30 cellular contexts compared by ENCODE assay signal in genomic region chr18:76569644-76570415, GRCh38.
"Had no signal": no experiment of that assay in that cellular context is flagged by ENCODE, and none has a peak within 500 bp of the region (broad histone marks: within the 10 kb centered on the region; RNA-seq: fewer than 3 reads in every experiment).

No MANE protein-coding gene starts in this region.

- H3K27ac ChIP-seq: epithelial cell of prostate, esophagus squamous epithelium, suprapubic skin, tibial artery, upper lobe of right lung had no signal

- H3K36me3 ChIP-seq: esophagus squamous epithelium, spleen, suprapubic skin, tibial artery, upper lobe of right lung had no signal

- H3K27me3 ChIP-seq: esophagus squamous epithelium, suprapubic skin, tibial artery, upper lobe of right lung had no signal

- H3K4me1 ChIP-seq: upper lobe of right lung had no signal

- H3K36me3 Mint-ChIP-seq: activated CD8-positive, alpha-beta memory T cell treated with anti-CD3 and anti-CD28 coated beads, Interleukin-2, amount 10 ng/mL, durations not matched to agents 7 days and 5 days; activated naive CD4-positive, alpha-beta T cell treated with anti-CD3 and anti-CD28 coated beads, Interleukin-2, amount 50 U/mL, for 24 hours had no signal

- H3K4me1 Mint-ChIP-seq: activated CD4-positive, alpha-beta T cell treated with anti-CD3 and anti-CD28 coated beads, Interleukin-2, amount 10 ng/mL, durations not matched to agents 7 days and 5 days; activated CD8-positive, alpha-beta memory T cell treated with anti-CD3 and anti-CD28 coated beads, Interleukin-2, amount 10 ng/mL, durations not matched to agents 7 days and 5 days; activated naive CD4-positive, alpha-beta T cell treated with anti-CD3 and anti-CD28 coated beads, Interleukin-2, amount 50 U/mL, for 24 hours had no signal

- H3K27ac Mint-ChIP-seq: activated CD4-positive, alpha-beta T cell treated with anti-CD3 and anti-CD28 coated beads, Interleukin-2, amount 10 ng/mL, durations not matched to agents 7 days and 5 days; activated CD8-positive, alpha-beta memory T cell treated with anti-CD3 and anti-CD28 coated beads, Interleukin-2, amount 10 ng/mL, durations not matched to agents 7 days and 5 days; activated CD8-positive, alpha-beta T cell treated with anti-CD3 and anti-CD28 coated beads for 36 hours; activated naive CD4-positive, alpha-beta T cell treated with anti-CD3 and anti-CD28 coated beads, Interleukin-2, amount 50 U/mL, for 24 hours; activated naive CD8-positive, alpha-beta T cell treated with anti-CD3 and anti-CD28 coated beads, Interleukin-2, amount 50 U/mL, for 24 hours; activated T-helper 2 cell treated with anti-CD3 and anti-CD28 coated beads, Interferon-gamma antibody, Interleukin-2, Interleukin-4, amounts not matched to agents 10 μg/mL and 5 μg/mL and 100 μg/mL, durations not matched to agents 14 hours and 24 hours and 36 hours; nephron; T-helper 17 cell had no signal

- FAIRE-seq: colon, endometrium, islet of Langerhans had no signal

- H3K9me3 Mint-ChIP-seq: activated CD4-positive, alpha-beta T cell treated with anti-CD3 and anti-CD28 coated beads, Interleukin-2, amount 10 ng/mL, durations not matched to agents 7 days and 5 days; activated CD8-positive, alpha-beta T cell treated with anti-CD3 and anti-CD28 coated beads for 36 hours; activated naive CD4-positive, alpha-beta T cell treated with anti-CD3 and anti-CD28 coated beads, Interleukin-2, amount 50 U/mL, for 24 hours; activated naive CD8-positive, alpha-beta T cell treated with anti-CD3 and anti-CD28 coated beads, Interleukin-2, amount 50 U/mL, for 24 hours; activated T-helper 2 cell treated with anti-CD3 and anti-CD28 coated beads, Interferon-gamma antibody, Interleukin-2, Interleukin-4, amounts not matched to agents 10 μg/mL and 5 μg/mL and 100 μg/mL, durations not matched to agents 14 hours and 24 hours and 36 hours; nephron had no signal

- H3K9me3 ChIP-seq: esophagus squamous epithelium, spleen, suprapubic skin, tibial artery, upper lobe of right lung had no signal

- H3K4me3 Mint-ChIP-seq: activated CD4-positive, alpha-beta T cell treated with anti-CD3 and anti-CD28 coated beads, Interleukin-2, amount 10 ng/mL, durations not matched to agents 7 days and 5 days; activated CD8-positive, alpha-beta memory T cell treated with anti-CD3 and anti-CD28 coated beads, Interleukin-2, amount 10 ng/mL, durations not matched to agents 7 days and 5 days; activated CD8-positive, alpha-beta T cell treated with anti-CD3 and anti-CD28 coated beads for 36 hours; activated naive CD4-positive, alpha-beta T cell treated with anti-CD3 and anti-CD28 coated beads, Interleukin-2, amount 50 U/mL, for 24 hours; activated naive CD8-positive, alpha-beta T cell treated with anti-CD3 and anti-CD28 coated beads, Interleukin-2, amount 50 U/mL, for 24 hours; nephron; T-helper 17 cell had no signal

- DNase-seq: activated CD4-positive, alpha-beta T cell treated with anti-CD3 and anti-CD28 coated beads, Interleukin-2, amount 10 ng/mL, durations not matched to agents 7 days and 5 days; activated CD4-positive, CD25-positive, alpha-beta regulatory T cell treated with anti-CD3 and anti-CD28 coated beads, Interleukin-2, amount 50 U/mL, for 72 hours; activated CD8-positive, alpha-beta memory T cell treated with anti-CD3 and anti-CD28 coated beads, Interleukin-2, amount 10 ng/mL, durations not matched to agents 7 days and 5 days; activated CD8-positive, alpha-beta T cell treated with anti-CD3 and anti-CD28 coated beads for 36 hours; activated naive CD8-positive, alpha-beta T cell treated with anti-CD3 and anti-CD28 coated beads, Interleukin-2, amount 50 U/mL, for 24 hours; activated T-cell treated with anti-CD3 and anti-CD28 coated beads, Interleukin-2, amount 50 U/mL, for 48 hours; amygdala; central memory CD4-positive, alpha-beta T cell; effector CD8-positive, alpha-beta T cell; esophagus squamous epithelium; foreskin melanocyte; left cardiac atrium; left ventricle myocardium superior; mammary epithelial cell; posterior cingulate gyrus; spleen; stimulated activated naive CD4-positive, alpha-beta T cell; T-helper 17 cell; T1000; tibial artery; upper lobe of right lung had no signal

- H3K4me3 ChIP-seq: esophagus squamous epithelium, spleen, suprapubic skin, tibial artery, upper lobe of right lung had no signal

- ATAC-seq: activated CD8-positive, alpha-beta memory T cell treated with anti-CD3 and anti-CD28 coated beads, Interleukin-2, amount 10 ng/mL, durations not matched to agents 7 days and 5 days; activated CD8-positive, alpha-beta T cell treated with anti-CD3 and anti-CD28 coated beads for 36 hours; activated naive CD8-positive, alpha-beta T cell treated with anti-CD3 and anti-CD28 coated beads, Interleukin-2, amount 50 U/mL, for 24 hours; left cardiac atrium; left ventricle myocardium superior; right cardiac atrium; T-helper 17 cell; upper lobe of right lung had no signal
